In genomic region chr16:55333690-55334089, GRCh38 we compare ENCODE assay signal across 2 cellular contexts.
A peak's percentile ranks its signal among the peaks of the same experiment; 100 is the strongest.
TF ChIP-seq lines count a peak whose summit lies in the region.

No MANE protein-coding gene starts in this region.

TF ChIP-seq in HEK293, 187 proteins besides CTCF, POLR2A, EP300 and RAD21 (continued from another document):
- 0 out of 2 replicates have a peak, but pooled peaks have one; percentile 15 for TF ChIP-seq ZNF692 (tag by site-specific recombination; IDR thresholded peaks at IDR 0.05)
- peak; percentile 52; the same call in 1 of the 2 replicates for TF ChIP-seq ZNF768 (tag by site-specific recombination; IDR thresholded peaks at IDR 0.05)

TF ChIP-seq in GM12878, 131 proteins besides CTCF, POLR2A, EP300 and RAD21 (continued from another document):
- TF ChIP-seq IRF5 (IDR thresholded peaks at IDR 0.05; ENCODE audit: borderline replicate concordance) = no peak
- TF ChIP-seq RELA (IDR thresholded peaks at IDR 0.05; ENCODE audit: borderline replicate concordance, partially characterized antibody) = no peak
- no peak for TF ChIP-seq BCLAF1 (IDR thresholded peaks at IDR 0.05)
